1 cellular context compared by ENCODE assay signal in the genomic region with DNA sequence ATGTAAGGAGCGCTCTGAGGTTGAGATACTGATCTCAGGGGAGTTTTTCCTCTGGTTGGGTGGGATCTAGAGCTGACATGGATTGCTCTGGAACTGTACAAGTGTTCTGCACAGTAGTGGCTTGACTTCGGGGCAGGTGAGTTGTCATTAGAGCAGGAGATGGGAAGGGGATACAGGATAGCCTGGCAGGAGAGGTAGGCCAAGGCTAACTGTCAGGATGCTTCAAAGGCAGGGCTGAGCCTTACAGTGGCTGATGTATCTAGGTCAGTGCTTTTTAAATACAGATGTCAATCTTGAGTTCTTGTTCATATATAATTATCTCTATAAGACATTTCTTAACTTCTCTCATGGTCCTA.
TF ChIP-seq lines count a peak whose summit lies in the region.

No MANE protein-coding gene starts in this region.

TF ChIP-seq in GM23338, 12 proteins besides CTCF, POLR2A, EP300 and RAD21 (continued from another document):
- no peak for TF ChIP-seq REST (IDR thresholded peaks at IDR 0.05; ENCODE audit: unreplicated experiment)
